1 cellular context compared by ENCODE assay signal in genomic region chr15:66679657-66680108, GRCh38.
TF ChIP-seq lines count a peak whose summit lies in the region.

No MANE protein-coding gene starts in this region.

TF ChIP-seq in K562, 482 proteins besides CTCF, POLR2A, EP300 and RAD21 (continued from another document and continues in another):
- no peak for TF ChIP-seq ZNF318 (IDR thresholded peaks at IDR 0.05; ENCODE audit: borderline replicate concordance in 1 of 2, low read depth in 1 of 2)
- TF ChIP-seq FOXA3 (CRISPR knock-in tag; conservative IDR thresholded peaks at IDR 0.05 in 1 of 2, IDR thresholded peaks at IDR 0.05 in 1 of 2): peak; percentile 73 to 74; a peak in 3 of 4 replicates
- TF ChIP-seq ZNF655 (CRISPR knock-in tag; IDR thresholded peaks at IDR 0.05): no peak
- TF ChIP-seq STAT5B (CRISPR knock-in tag; IDR thresholded peaks at IDR 0.05): no peak
- TF ChIP-seq ZNF347 (CRISPR knock-in tag; IDR thresholded peaks at IDR 0.05; ENCODE audit: low read depth): no peak
- TF ChIP-seq ZC3H8 (IDR thresholded peaks at IDR 0.05): no peak
- TF ChIP-seq ZBTB1 (CRISPR knock-in tag; IDR thresholded peaks at IDR 0.05; ENCODE audit: borderline replicate concordance, low read depth): no peak
- TF ChIP-seq NEUROD1 (IDR thresholded peaks at IDR 0.05; ENCODE audit: borderline replicate concordance, low read depth, low read length, partially characterized antibody): peak; percentile 87
- TF ChIP-seq JUND (IDR thresholded peaks at IDR 0.05; ENCODE audit: borderline replicate concordance, low read depth, low read length): peak; percentile 71
- peak; percentile 63; the same call in 1 of the 3 replicates for TF ChIP-seq JUND (tag; IDR thresholded peaks at IDR 0.05; ENCODE audit: borderline replicate concordance, low read depth, low read length)
- peak; percentile 84; the same call in 1 of the 2 replicates for TF ChIP-seq ZBTB7A (IDR thresholded peaks at IDR 0.05; ENCODE audit: borderline replicate concordance, control insufficient read depth, low read depth, low read length)
- TF ChIP-seq MCM5 (IDR thresholded peaks at IDR 0.05; ENCODE audit: low read depth): no peak
- no peak for TF ChIP-seq ZNF197 (CRISPR knock-in tag; IDR thresholded peaks at IDR 0.05; ENCODE audit: low read depth)
- no peak for TF ChIP-seq RBM15 (IDR thresholded peaks at IDR 0.05; ENCODE audit: insufficient read depth, low read length)
- TF ChIP-seq GATAD2A (IDR thresholded peaks at IDR 0.05): peak; percentile 89; the same call in 1 of the 2 replicates
- no peak for TF ChIP-seq ZNF324 (CRISPR knock-in tag; IDR thresholded peaks at IDR 0.05)
- no peak for TF ChIP-seq REST (CRISPR knock-in tag; IDR thresholded peaks at IDR 0.05; ENCODE audit: low read depth)
- TF ChIP-seq ILF3 (IDR thresholded peaks at IDR 0.05; ENCODE audit: borderline replicate concordance): no peak
- TF ChIP-seq BRCA1 (IDR thresholded peaks at IDR 0.05): no peak
- TF ChIP-seq BRCA1 (CRISPR knock-in tag; IDR thresholded peaks at IDR 0.05): no peak
- 0 out of 4 replicates have a peak, but pooled peaks of 1 of the 2 experiments have one; percentile 32 for TF ChIP-seq ETV6 (IDR thresholded peaks at IDR 0.05; ENCODE audit: borderline replicate concordance in 1 of 2, low read depth in 2 of 2, low read length in 1 of 2)
- no peak for TF ChIP-seq ETV6 (CRISPR knock-in tag; IDR thresholded peaks at IDR 0.05; ENCODE audit: borderline replicate concordance)
- TF ChIP-seq ZBTB33 (CRISPR knock-in tag; IDR thresholded peaks at IDR 0.05): peak; percentile 28; the same call in 1 of the 2 replicates
- peak; percentile 92 for TF ChIP-seq BCOR (IDR thresholded peaks at IDR 0.05)
- peak; percentile 98 for TF ChIP-seq CBFA2T2 (conservative IDR thresholded peaks at IDR 0.05)
- TF ChIP-seq PHF21A (IDR thresholded peaks at IDR 0.05; ENCODE audit: borderline replicate concordance, low read depth): peak; percentile 62; the same call in 1 of the 2 replicates
- peak; percentile 70; the same call in 1 of the 2 replicates for TF ChIP-seq ELF4 (CRISPR knock-in tag; IDR thresholded peaks at IDR 0.05)
- TF ChIP-seq, protein P1, sequence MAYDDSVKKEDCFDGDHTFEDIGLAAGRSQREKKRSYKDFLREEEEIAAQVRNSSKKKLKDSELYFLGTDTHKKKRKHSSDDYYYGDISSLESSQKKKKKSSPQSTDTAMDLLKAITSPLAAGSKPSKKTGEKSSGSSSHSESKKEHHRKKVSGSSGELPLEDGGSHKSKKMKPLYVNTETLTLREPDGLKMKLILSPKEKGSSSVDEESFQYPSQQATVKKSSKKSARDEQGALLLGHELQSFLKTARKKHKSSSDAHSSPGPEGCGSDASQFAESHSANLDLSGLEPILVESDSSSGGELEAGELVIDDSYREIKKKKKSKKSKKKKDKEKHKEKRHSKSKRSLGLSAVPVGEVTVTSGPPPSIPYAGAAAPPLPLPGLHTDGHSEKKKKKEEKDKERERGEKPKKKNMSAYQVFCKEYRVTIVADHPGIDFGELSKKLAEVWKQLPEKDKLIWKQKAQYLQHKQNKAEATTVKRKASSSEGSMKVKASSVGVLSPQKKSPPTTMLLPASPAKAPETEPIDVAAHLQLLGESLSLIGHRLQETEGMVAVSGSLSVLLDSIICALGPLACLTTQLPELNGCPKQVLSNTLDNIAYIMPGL (CRISPR knock-in tag; IDR thresholded peaks at IDR 0.05): no peak
- peak; percentile 98 for TF ChIP-seq HDAC2 (IDR thresholded peaks at IDR 0.05)
- TF ChIP-seq PURB (CRISPR knock-in tag; IDR thresholded peaks at IDR 0.05; ENCODE audit: low read depth): no peak
- TF ChIP-seq SP1 (CRISPR knock-in tag; IDR thresholded peaks at IDR 0.05): 0 out of 2 replicates have a peak, but pooled peaks have one; percentile 54
- TF ChIP-seq SLC30A9 (CRISPR knock-in tag; IDR thresholded peaks at IDR 0.05): no peak
- peak; percentile 99 for TF ChIP-seq CBFA2T3 (IDR thresholded peaks at IDR 0.05)
- peak; percentile 54; the same call in 1 of the 2 replicates for TF ChIP-seq MAX (CRISPR knock-in tag; IDR thresholded peaks at IDR 0.05)
- TF ChIP-seq TRIM28 (IDR thresholded peaks at IDR 0.05): peak; percentile 77
- TF ChIP-seq, protein P2, sequence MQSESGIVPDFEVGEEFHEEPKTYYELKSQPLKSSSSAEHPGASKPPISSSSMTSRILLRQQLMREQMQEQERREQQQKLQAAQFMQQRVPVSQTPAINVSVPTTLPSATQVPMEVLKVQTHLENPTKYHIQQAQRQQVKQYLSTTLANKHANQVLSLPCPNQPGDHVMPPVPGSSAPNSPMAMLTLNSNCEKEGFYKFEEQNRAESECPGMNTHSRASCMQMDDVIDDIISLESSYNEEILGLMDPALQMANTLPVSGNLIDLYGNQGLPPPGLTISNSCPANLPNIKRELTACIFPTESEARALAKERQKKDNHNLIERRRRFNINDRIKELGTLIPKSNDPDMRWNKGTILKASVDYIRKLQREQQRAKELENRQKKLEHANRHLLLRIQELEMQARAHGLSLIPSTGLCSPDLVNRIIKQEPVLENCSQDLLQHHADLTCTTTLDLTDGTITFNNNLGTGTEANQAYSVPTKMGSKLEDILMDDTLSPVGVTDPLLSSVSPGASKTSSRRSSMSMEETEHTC (IDR thresholded peaks at IDR 0.05): no peak
- peak; percentile 20; the same call in 1 of the 2 replicates for TF ChIP-seq GABPA (tag; conservative IDR thresholded peaks at IDR 0.05; ENCODE audit: low read depth)
- TF ChIP-seq, protein P3, sequence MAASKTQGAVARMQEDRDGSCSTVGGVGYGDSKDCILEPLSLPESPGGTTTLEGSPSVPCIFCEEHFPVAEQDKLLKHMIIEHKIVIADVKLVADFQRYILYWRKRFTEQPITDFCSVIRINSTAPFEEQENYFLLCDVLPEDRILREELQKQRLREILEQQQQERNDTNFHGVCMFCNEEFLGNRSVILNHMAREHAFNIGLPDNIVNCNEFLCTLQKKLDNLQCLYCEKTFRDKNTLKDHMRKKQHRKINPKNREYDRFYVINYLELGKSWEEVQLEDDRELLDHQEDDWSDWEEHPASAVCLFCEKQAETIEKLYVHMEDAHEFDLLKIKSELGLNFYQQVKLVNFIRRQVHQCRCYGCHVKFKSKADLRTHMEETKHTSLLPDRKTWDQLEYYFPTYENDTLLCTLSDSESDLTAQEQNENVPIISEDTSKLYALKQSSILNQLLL (CRISPR knock-in tag; IDR thresholded peaks at IDR 0.05; ENCODE audit: borderline replicate concordance): no peak
- TF ChIP-seq, protein P4, sequence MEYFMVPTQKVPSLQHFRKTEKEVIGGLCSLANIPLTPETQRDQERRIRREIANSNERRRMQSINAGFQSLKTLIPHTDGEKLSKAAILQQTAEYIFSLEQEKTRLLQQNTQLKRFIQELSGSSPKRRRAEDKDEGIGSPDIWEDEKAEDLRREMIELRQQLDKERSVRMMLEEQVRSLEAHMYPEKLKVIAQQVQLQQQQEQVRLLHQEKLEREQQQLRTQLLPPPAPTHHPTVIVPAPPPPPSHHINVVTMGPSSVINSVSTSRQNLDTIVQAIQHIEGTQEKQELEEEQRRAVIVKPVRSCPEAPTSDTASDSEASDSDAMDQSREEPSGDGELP (CRISPR knock-in tag; IDR thresholded peaks at IDR 0.05; ENCODE audit: borderline replicate concordance): peak; percentile 96
- no peak for TF ChIP-seq KDM4B (IDR thresholded peaks at IDR 0.05; ENCODE audit: borderline replicate concordance in 2 of 2, low read depth in 1 of 2)
- TF ChIP-seq RBM17 (IDR thresholded peaks at IDR 0.05; ENCODE audit: borderline replicate concordance, low read depth, low read length): no peak
